ENCODE assay signal across 8 cellular contexts in the genomic region with DNA sequence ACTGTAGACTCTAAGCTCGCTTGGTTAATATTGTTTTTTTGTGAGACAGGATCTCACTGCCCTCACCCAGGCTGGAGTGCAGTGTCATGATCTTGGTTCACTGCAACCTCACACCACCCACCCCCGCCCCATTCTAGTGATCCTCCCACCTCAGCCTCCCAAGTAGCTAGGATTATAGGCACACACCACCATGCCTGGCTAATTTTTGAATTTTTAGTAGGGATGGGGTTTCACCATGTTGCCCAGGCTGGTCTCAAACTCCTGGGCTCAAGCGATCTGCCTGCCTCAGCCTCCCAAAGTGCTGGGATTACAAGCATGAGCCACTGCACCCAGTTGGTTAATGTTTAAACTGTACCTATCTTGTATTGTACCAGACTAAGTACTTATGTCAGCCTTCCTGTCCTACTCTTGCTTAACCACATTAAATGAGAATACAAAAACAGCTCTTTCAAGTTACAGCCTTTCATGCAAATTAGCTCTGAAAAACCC. TPM values are rescaled to one million over a fixed set of nuclear protein-coding genes. Genes with fewer than 3 reads are reported as not detected.
A peak's percentile ranks its signal among the peaks of the same experiment; 100 is the strongest.
DNase-seq lines count a peak whose midpoint lies in the region; ATAC-seq and TF ChIP-seq lines count a peak whose summit lies in the region.
"Not testable (repeated sequence)": the region's sequence is repeated elsewhere in the genome, so short reads cannot be mapped to it uniquely, and the experiment has no call there.

No MANE protein-coding gene starts in this region.

- not testable (repeated sequence) for H3K9me3 ChIP-seq in right lobe of liver

- 36% methylated on average over 3 of the region's 3 CpGs for WGBS in right lobe of liver (ENCODE audit: insufficient coverage, low coverage, low lambda C conversion rate, missing lambda C conversion rate)

- H3K27me3 ChIP-seq in right lobe of liver = not testable (repeated sequence)

- in situ Hi-C loops in ACHN (cut with HindIII; ENCODE audit: low pct_ligation_motif_present, low pct_unique_long_range_greater_than_20kb, low sequenced_read_pairs) = not testable (repeated sequence)

- TF ChIP-seq POLR2A in GM18505 (IDR thresholded peaks at IDR 0.05; ENCODE audit: borderline replicate concordance, extremely low read depth, insufficient read depth, insufficient read length); right lobe of liver (IDR thresholded peaks at IDR 0.05): not testable (repeated sequence)

- H3K27ac Mint-ChIP-seq in activated naive CD8-positive, alpha-beta T cell treated with anti-CD3 and anti-CD28 coated beads, Interleukin-2, amount 10 ng/mL, durations not matched to agents 7 days and 5 days = not testable (repeated sequence)

- peak overlapping the region; percentile 47 for H3K4me3 Mint-ChIP-seq in activated naive CD8-positive, alpha-beta T cell treated with anti-CD3 and anti-CD28 coated beads, Interleukin-2, amount 10 ng/mL, durations not matched to agents 7 days and 5 days

- H3K4me3 ChIP-seq in right lobe of liver = not testable (repeated sequence)

- peaks cover 21% of the 10 kb centered on the region for H3K4me1 Mint-ChIP-seq in activated naive CD8-positive, alpha-beta T cell treated with anti-CD3 and anti-CD28 coated beads, Interleukin-2, amount 10 ng/mL, durations not matched to agents 7 days and 5 days

- H3K27ac ChIP-seq in RWPE1 (0 out of 2 replicates have a peak overlapping the region, but pooled peaks have one; percentile 23), right lobe of liver (peak overlapping the region in 2 of 3 donors; percentile 6 to 31)

- H3K9me3 Mint-ChIP-seq in activated naive CD8-positive, alpha-beta T cell treated with anti-CD3 and anti-CD28 coated beads, Interleukin-2, amount 10 ng/mL, durations not matched to agents 7 days and 5 days = not testable (repeated sequence)

- peaks cover 0 to 42% (median 17%) of the 10 kb centered on the region in 4 donors for H3K4me1 ChIP-seq in right lobe of liver

- peak; percentile 58 for DNase-seq in ACHN
- DNase-seq in RWPE1 (ENCODE audit: low spot score); activated naive CD8-positive, alpha-beta T cell treated with anti-CD3 and anti-CD28 coated beads, Interleukin-2, amount 10 ng/mL, durations not matched to agents 7 days and 5 days; right lobe of liver: not testable (repeated sequence)

- ATAC-seq in GM18505 (IDR thresholded peaks at IDR 0.05; ENCODE audit: unreplicated experiment) = peak; percentile 73
- ATAC-seq in GM19468 (IDR thresholded peaks at IDR 0.05; ENCODE audit: extremely low read depth, unreplicated experiment) = peak; percentile 58
- peak; percentile 91 for ATAC-seq in HG02798 (IDR thresholded peaks at IDR 0.05; ENCODE audit: poor library complexity, unreplicated experiment)
- ATAC-seq in HG03439 (IDR thresholded peaks at IDR 0.05; ENCODE audit: unreplicated experiment) = peak; percentile 65
- ATAC-seq in activated naive CD8-positive, alpha-beta T cell treated with anti-CD3 and anti-CD28 coated beads, Interleukin-2, amount 10 ng/mL, durations not matched to agents 7 days and 5 days (ENCODE audit: low read depth) = peak; percentile 86
- ATAC-seq in right lobe of liver = peak; percentile 94 to 97 (median 96)

- POLR2A ChIA-PET in RWPE1 (lab: Yijun Ruan, JAX; ENCODE audit: low non-redundant PET) = not testable (repeated sequence)
- POLR2A ChIA-PET in activated naive CD8-positive, alpha-beta T cell treated with anti-CD3 and anti-CD28 coated beads, Interleukin-2, amount 10 ng/mL, durations not matched to agents 7 days and 5 days (lab: Charles Lee) = interaction anchor here (2.0 kb wide), 1 partner anchor 23 kb away, joined by 8 read pairs; the partner anchor contains the start of gene SETD2

- not testable (repeated sequence) for H3K27me3 Mint-ChIP-seq in activated naive CD8-positive, alpha-beta T cell treated with anti-CD3 and anti-CD28 coated beads, Interleukin-2, amount 10 ng/mL, durations not matched to agents 7 days and 5 days

- not testable (repeated sequence) for TF ChIP-seq CTCF in RWPE1 (conservative IDR thresholded peaks at IDR 0.05; ENCODE audit: low read depth); right lobe of liver (IDR thresholded peaks at IDR 0.05)

- CTCF ChIA-PET in RWPE1 (lab: Yijun Ruan, JAX) = interaction anchor here (0.7 kb wide), 1 partner anchor 184 kb away, joined by 3 read pairs; no protein-coding TSS in a partner anchor

- not testable (repeated sequence) for H3K36me3 Mint-ChIP-seq in activated naive CD8-positive, alpha-beta T cell treated with anti-CD3 and anti-CD28 coated beads, Interleukin-2, amount 10 ng/mL, durations not matched to agents 7 days and 5 days

- not testable (repeated sequence) for H3K36me3 ChIP-seq in right lobe of liver

- intact Hi-C loops in right lobe of liver (cut with DNase I) = not testable (repeated sequence)

RNA-seq across cellular contexts. Expression of gene SETD2, which starts 22.9 kb away (rescaled TPM):
- total RNA-seq in activated naive CD8-positive, alpha-beta T cell treated with anti-CD3 and anti-CD28 coated beads, Interleukin-2, amount 10 ng/mL, durations not matched to agents 7 days and 5 days = 10 to 100 TPM; 54.1 to 63.3 TPM
- 10 to 100 TPM; 20.3 to 27.0 (median 21.9) TPM for total RNA-seq in right lobe of liver
